In genomic region chr1:219066631-219067349, GRCh38 we compare ENCODE assay signal across 8 cellular contexts.
DNase-seq lines count a peak whose midpoint lies in the region; ATAC-seq and TF ChIP-seq lines count a peak whose summit lies in the region.

No MANE protein-coding gene starts in this region.

- peak overlapping the region; percentile 9 for H3K27ac Mint-ChIP-seq in osteocyte (ENCODE audit: unreplicated experiment)

- H3K4me3 Mint-ChIP-seq in osteocyte (ENCODE audit: unreplicated experiment): no peak overlapping the region

- TF ChIP-seq CTCF in osteocyte (IDR thresholded peaks at IDR 0.05): peak; percentile 64

- no peak for ATAC-seq in HG03108 (IDR thresholded peaks at IDR 0.05; ENCODE audit: unreplicated experiment)

- DNase-seq in DMS153 treated with DMSO at 0.1 percent for 48 hours (lab: John Stamatoyannopoulos, UW; ENCODE audit: unreplicated experiment) (peak; percentile 8), DMS153 (lab: John Stamatoyannopoulos, UW) (no peak), NAMALWA (ENCODE audit: low spot score) (peak; percentile 53), epidermal melanocyte (ENCODE audit: insufficient read length, low spot score) (peak; percentile 61), osteocyte (ENCODE audit: extremely low spot score, unreplicated experiment) (no peak), SHP77 treated with DMSO at 0.1 percent for 48 hours (lab: John Stamatoyannopoulos, UW) (no peak), GOT3 (lab: John Stamatoyannopoulos, UW) (no peak)

- peaks cover 8% of the 10 kb centered on the region for H3K9me3 Mint-ChIP-seq in osteocyte (ENCODE audit: unreplicated experiment)

- H3K36me3 Mint-ChIP-seq in osteocyte (ENCODE audit: unreplicated experiment): no peaks in the 10 kb centered on the region

- peaks cover 17% of the 10 kb centered on the region for H3K4me1 Mint-ChIP-seq in osteocyte (ENCODE audit: unreplicated experiment)

- H3K27me3 Mint-ChIP-seq in osteocyte (ENCODE audit: unreplicated experiment): no peaks in the 10 kb centered on the region

Comparison
In these comparisons a context has a peak if more than half of its experiments do, and no peak if none do; other contexts are left out.
1. DNase-seq: peak in DMS153 treated with DMSO at 0.1 percent for 48 hours (single experiment), NAMALWA (single experiment) and epidermal melanocyte (single experiment); none in DMS153 (single experiment), osteocyte (single experiment), SHP77 treated with DMSO at 0.1 percent for 48 hours (single experiment) and GOT3 (single experiment).